ENCODE assay signal across 16 cellular contexts in the genomic region with DNA sequence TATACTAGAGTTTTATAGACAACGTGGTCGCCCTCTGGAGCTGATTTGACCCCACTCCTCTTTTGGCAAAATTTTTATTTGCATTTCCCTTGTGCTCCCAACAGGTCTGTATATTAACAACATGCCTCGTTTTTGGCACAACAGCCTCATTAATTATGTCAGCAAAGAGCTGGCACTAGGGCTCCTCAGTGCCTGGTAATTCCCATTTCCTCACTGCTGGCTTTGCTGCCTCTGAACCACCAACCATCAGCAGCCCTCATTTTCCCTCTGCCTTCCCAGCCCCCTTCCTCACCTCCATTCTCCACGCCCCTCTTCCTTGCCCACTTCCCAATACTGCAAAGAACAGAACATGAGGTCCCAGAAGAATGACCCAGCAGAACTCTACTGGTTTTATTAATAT.
"Had no signal": no experiment of that assay in that cellular context is flagged by ENCODE, and none has a peak within 500 bp of the region (broad histone marks: within the 10 kb centered on the region; RNA-seq: fewer than 3 reads in every experiment).

No MANE protein-coding gene starts in this region.

- H3K4me1 ChIP-seq: parathyroid adenoma had no signal

- H3K4me3 Mint-ChIP-seq: activated T-cell treated with anti-CD3 and anti-CD28 coated beads, Interleukin-2, amount 50 U/mL, for 4 hours had no signal

- H3K9me3 ChIP-seq: thyroid gland had no signal

- H3K9me3 Mint-ChIP-seq: central memory CD8-positive, alpha-beta T cell had no signal

- H3K27ac ChIP-seq: brain microvascular endothelial cell, coronary artery, parathyroid adenoma, sigmoid colon, spleen, thyroid gland had no signal

- ATAC-seq: activated T-cell treated with anti-CD3 and anti-CD28 coated beads, Interleukin-2, amount 50 U/mL, for 4 hours; esophagus mucosa had no signal

- H3K36me3 Mint-ChIP-seq: activated naive CD8-positive, alpha-beta T cell treated with anti-CD3 and anti-CD28 coated beads, Interleukin-2, amount 10 ng/mL, durations not matched to agents 7 days and 5 days had no signal

- H3K27ac Mint-ChIP-seq: activated naive CD8-positive, alpha-beta T cell treated with anti-CD3 and anti-CD28 coated beads, Interleukin-2, amount 10 ng/mL, durations not matched to agents 7 days and 5 days had no signal

- H3K4me3 ChIP-seq: coronary artery, lung, sigmoid colon, thyroid gland had no signal

- H3K4me1 Mint-ChIP-seq: central memory CD8-positive, alpha-beta T cell had no signal

- DNase-seq: activated CD4-positive, alpha-beta T cell treated with anti-CD3 and anti-CD28 coated beads for 1 hour; activated CD4-positive, alpha-beta T cell treated with anti-CD3 and anti-CD28 coated beads, Interleukin-2, amount 50 U/mL, for 48 hours; activated naive CD8-positive, alpha-beta T cell treated with anti-CD3 and anti-CD28 coated beads, Interleukin-2, amount 10 ng/mL, durations not matched to agents 7 days and 5 days; activated T-cell treated with anti-CD3 and anti-CD28 coated beads, Interleukin-2, amount 50 U/mL, for 4 hours; anterior cingulate cortex; brain microvascular endothelial cell; left colon; sigmoid colon; spleen; T-helper 9 cell; thyroid gland had no signal

- H3K36me3 ChIP-seq: brain microvascular endothelial cell, sigmoid colon, spleen, thyroid gland had no signal

- H3K27me3 ChIP-seq: brain microvascular endothelial cell, thyroid gland had no signal
